ENCODE assay signal across 15 cellular contexts in the genomic region with DNA sequence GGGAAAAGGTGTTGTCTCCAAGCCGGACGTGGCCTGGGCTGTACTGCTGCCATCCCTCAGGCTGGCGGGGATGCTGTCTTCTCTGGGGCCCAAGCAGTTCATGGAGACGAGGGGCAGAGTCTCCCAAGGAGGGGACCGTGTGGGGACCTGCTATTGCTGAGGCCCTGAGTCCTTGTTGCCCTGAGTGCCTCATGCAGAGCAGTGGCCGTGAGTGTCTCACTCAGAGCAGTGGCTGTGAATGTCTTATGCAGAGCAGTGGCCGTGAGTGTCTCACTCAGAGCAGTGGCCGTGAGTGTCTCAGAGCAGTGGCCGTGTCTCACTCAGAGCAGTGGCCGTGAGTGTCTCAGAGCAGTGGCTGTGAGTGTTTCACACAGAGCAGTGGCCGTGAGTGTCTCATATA.
DNase-seq lines count a peak whose midpoint lies in the region; ATAC-seq and TF ChIP-seq lines count a peak whose summit lies in the region.
"Had no signal": no experiment of that assay in that cellular context is flagged by ENCODE, and none has a peak within 500 bp of the region (broad histone marks: within the 10 kb centered on the region; RNA-seq: fewer than 3 reads in every experiment).

No MANE protein-coding gene starts in this region.

- H3K9me3 Mint-ChIP-seq in stimulated activated naive B cell treated with anti-CD40 and anti-IgM and Interleukin-4, amounts not matched to agents 10 μg/mL and 1 μg/mL and 100 μg/mL, for 72 hours: no peaks in the 10 kb centered on the region

- peak; percentile 41 for DNase-seq in activated CD4-positive, alpha-beta T cell treated with anti-CD3 and anti-CD28 coated beads for 48 hours
- DNase-seq in activated CD4-positive, alpha-beta T cell treated with anti-CD3 and anti-CD28 coated beads, Interleukin-2, amount 50 U/mL, for 1 hour: no peak
- peak; percentile 43 for DNase-seq in activated CD4-positive, CD25-positive, alpha-beta regulatory T cell treated with anti-CD3 and anti-CD28 coated beads, Interleukin-2, amount 50 U/mL, for 72 hours
- no peak for DNase-seq in stimulated activated naive B cell treated with anti-CD40 and anti-IgM and Interleukin-4, amounts not matched to agents 10 μg/mL and 1 μg/mL and 100 μg/mL, for 72 hours
- DNase-seq in coronary artery (ENCODE audit: low spot score): no peak
- no peak for DNase-seq in NCI-H524 (lab: John Stamatoyannopoulos, UW)
- DNase-seq: midbrain, MV-4-11, NCI-H2171 treated with DMSO at 0.1 percent for 48 hours had no signal

- peaks cover 36 to 59% of the 10 kb centered on the region in 2 donors for H3K4me1 Mint-ChIP-seq in stimulated activated naive B cell treated with anti-CD40 and anti-IgM and Interleukin-4, amounts not matched to agents 10 μg/mL and 1 μg/mL and 100 μg/mL, for 72 hours

- H3K4me3 Mint-ChIP-seq in stimulated activated naive B cell treated with anti-CD40 and anti-IgM and Interleukin-4, amounts not matched to agents 10 μg/mL and 1 μg/mL and 100 μg/mL, for 72 hours: peak overlapping the region; percentile 81 to 92

- no peak for TF ChIP-seq CTCF in coronary artery (IDR thresholded peaks at IDR 0.05)

- H3K27ac Mint-ChIP-seq in stimulated activated naive B cell treated with anti-CD40 and anti-IgM and Interleukin-4, amounts not matched to agents 10 μg/mL and 1 μg/mL and 100 μg/mL, for 72 hours: peak overlapping the region; percentile 91
- H3K27ac Mint-ChIP-seq: progenitor cell of endocrine pancreas had no signal

- H3K4me3 ChIP-seq in coronary artery: no peak overlapping the region
- H3K4me3 ChIP-seq: A549, testis had no signal

- H3K36me3 Mint-ChIP-seq in stimulated activated naive B cell treated with anti-CD40 and anti-IgM and Interleukin-4, amounts not matched to agents 10 μg/mL and 1 μg/mL and 100 μg/mL, for 72 hours: peaks cover 41 to 65% of the 10 kb centered on the region in 2 donors

- H3K27ac ChIP-seq in cingulate gyrus (ENCODE audit: low read depth, low read length): peak overlapping the region; percentile 14
- H3K27ac ChIP-seq in coronary artery: peak overlapping the region in 1 of 2 donors; percentile 2
- H3K27ac ChIP-seq: A549, testis had no signal

- no peaks in the 10 kb centered on the region for H3K27me3 Mint-ChIP-seq in stimulated activated naive B cell treated with anti-CD40 and anti-IgM and Interleukin-4, amounts not matched to agents 10 μg/mL and 1 μg/mL and 100 μg/mL, for 72 hours
- H3K27me3 Mint-ChIP-seq: progenitor cell of endocrine pancreas had no signal

- peak; percentile 2 to 14 for ATAC-seq in stimulated activated naive B cell treated with anti-CD40 and anti-IgM and Interleukin-4, amounts not matched to agents 10 μg/mL and 1 μg/mL and 100 μg/mL, for 72 hours (replicated peaks)
- ATAC-seq in GM19328 (IDR thresholded peaks at IDR 0.05; ENCODE audit: unreplicated experiment): no peak
- ATAC-seq: A549, SK-N-SH treated with all-trans-retinoic acid at 6 μM for 48 hours had no signal

Comparison
In these comparisons a context has a peak if more than half of its experiments do, and no peak if none do; other contexts are left out.
1. DNase-seq: peak in activated CD4-positive, alpha-beta T cell treated with anti-CD3 and anti-CD28 coated beads for 48 hours (single experiment) and activated CD4-positive, CD25-positive, alpha-beta regulatory T cell treated with anti-CD3 and anti-CD28 coated beads, Interleukin-2, amount 50 U/mL, for 72 hours (single experiment); none in activated CD4-positive, alpha-beta T cell treated with anti-CD3 and anti-CD28 coated beads, Interleukin-2, amount 50 U/mL, for 1 hour (single experiment), stimulated activated naive B cell treated with anti-CD40 and anti-IgM and Interleukin-4, amounts not matched to agents 10 μg/mL and 1 μg/mL and 100 μg/mL, for 72 hours (single experiment), coronary artery (single experiment) and NCI-H524 (0 of 2).